ENCODE assay signal across 1 cellular context in the genomic region with DNA sequence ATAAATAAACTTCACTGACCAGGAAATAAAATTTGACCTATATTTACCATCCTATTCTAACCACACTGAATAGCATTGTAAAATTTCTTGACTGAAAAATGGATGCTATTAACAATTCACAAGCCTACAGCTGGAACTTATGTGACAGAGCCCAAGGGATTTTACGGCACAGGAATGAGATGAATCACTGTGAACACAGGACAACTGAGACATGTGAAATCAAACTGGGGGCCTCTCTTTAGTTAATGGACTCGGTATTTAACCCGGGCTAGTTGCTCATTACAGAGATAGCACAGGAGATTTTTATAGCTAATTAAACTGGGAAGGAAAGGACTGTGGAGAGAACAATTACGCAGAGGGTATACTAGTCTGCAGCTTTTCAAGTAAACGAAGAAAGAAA.
TF ChIP-seq lines count a peak whose summit lies in the region.

No MANE protein-coding gene starts in this region.

TF ChIP-seq in HepG2, 621 proteins besides CTCF, POLR2A, EP300 and RAD21 (continued from another document and continues in another):
- TF ChIP-seq, protein P1, sequence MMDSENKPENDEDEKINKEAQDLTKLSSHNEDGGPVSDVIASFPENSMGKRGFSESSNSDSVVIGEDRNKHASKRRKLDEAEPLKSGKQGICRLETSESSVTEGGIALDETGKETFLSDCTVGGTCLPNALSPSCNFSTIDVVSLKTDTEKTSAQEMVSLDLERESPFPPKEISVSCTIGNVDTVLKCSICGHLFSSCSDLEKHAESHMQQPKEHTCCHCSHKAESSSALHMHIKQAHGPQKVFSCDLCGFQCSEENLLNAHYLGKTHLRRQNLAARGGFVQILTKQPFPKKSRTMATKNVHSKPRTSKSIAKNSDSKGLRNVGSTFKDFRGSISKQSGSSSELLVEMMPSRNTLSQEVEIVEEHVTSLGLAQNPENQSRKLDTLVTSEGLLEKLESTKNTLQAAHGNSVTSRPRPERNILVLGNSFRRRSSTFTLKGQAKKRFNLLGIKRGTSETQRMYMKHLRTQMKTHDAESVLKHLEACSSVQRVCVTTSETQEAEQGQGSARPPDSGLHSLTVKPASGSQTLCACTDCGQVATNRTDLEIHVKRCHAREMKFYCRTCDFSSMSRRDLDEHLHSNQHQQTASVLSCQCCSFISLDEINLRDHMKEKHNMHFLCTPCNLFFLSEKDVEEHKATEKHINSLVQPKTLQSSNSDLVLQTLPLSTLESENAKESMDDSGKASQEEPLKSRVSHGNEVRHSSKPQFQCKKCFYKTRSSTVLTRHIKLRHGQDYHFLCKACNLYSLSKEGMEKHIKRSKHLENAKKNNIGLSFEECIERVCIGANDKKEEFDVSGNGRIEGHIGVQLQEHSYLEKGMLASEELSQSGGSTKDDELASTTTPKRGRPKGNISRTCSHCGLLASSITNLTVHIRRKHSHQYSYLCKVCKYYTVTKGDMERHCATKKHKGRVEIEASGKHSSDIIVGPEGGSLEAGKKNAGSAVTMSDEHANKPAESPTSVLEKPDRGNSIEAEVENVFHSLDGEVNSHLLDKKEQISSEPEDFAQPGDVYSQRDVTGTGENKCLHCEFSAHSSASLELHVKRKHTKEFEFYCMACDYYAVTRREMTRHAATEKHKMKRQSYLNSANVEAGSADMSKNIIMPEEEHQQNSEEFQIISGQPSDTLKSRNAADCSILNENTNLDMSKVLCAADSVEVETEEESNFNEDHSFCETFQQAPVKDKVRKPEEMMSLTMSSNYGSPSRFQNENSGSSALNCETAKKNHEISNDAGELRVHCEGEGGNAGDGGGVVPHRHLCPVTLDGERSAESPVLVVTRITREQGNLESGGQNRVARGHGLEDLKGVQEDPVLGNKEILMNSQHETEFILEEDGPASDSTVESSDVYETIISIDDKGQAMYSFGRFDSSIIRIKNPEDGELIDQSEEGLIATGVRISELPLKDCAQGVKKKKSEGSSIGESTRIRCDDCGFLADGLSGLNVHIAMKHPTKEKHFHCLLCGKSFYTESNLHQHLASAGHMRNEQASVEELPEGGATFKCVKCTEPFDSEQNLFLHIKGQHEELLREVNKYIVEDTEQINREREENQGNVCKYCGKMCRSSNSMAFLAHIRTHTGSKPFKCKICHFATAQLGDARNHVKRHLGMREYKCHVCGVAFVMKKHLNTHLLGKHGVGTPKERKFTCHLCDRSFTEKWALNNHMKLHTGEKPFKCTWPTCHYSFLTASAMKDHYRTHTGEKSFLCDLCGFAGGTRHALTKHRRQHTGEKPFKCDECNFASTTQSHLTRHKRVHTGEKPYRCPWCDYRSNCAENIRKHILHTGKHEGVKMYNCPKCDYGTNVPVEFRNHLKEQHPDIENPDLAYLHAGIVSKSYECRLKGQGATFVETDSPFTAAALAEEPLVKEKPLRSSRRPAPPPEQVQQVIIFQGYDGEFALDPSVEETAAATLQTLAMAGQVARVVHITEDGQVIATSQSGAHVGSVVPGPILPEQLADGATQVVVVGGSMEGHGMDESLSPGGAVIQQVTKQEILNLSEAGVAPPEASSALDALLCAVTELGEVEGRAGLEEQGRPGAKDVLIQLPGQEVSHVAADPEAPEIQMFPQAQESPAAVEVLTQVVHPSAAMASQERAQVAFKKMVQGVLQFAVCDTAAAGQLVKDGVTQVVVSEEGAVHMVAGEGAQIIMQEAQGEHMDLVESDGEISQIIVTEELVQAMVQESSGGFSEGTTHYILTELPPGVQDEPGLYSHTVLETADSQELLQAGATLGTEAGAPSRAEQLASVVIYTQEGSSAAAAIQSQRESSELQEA (CRISPR knock-in tag; IDR thresholded peaks at IDR 0.05; ENCODE audit: not compliant biosample characterization) = no peak
- no peak for TF ChIP-seq ZNF138 (CRISPR knock-in tag; IDR thresholded peaks at IDR 0.05; ENCODE audit: low read depth)
- TF ChIP-seq, protein P2, sequence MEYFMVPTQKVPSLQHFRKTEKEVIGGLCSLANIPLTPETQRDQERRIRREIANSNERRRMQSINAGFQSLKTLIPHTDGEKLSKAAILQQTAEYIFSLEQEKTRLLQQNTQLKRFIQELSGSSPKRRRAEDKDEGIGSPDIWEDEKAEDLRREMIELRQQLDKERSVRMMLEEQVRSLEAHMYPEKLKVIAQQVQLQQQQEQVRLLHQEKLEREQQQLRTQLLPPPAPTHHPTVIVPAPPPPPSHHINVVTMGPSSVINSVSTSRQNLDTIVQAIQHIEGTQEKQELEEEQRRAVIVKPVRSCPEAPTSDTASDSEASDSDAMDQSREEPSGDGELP (IDR thresholded peaks at IDR 0.05; ENCODE audit: borderline replicate concordance, low read depth) = peak; percentile 45; the same call in 1 of the 2 replicates
- TF ChIP-seq ZNF292 (CRISPR knock-in tag; IDR thresholded peaks at IDR 0.05; ENCODE audit: borderline replicate concordance, low read depth) = no peak
- no peak for TF ChIP-seq ZNF143 (CRISPR knock-in tag; IDR thresholded peaks at IDR 0.05)
- TF ChIP-seq, protein P3, sequence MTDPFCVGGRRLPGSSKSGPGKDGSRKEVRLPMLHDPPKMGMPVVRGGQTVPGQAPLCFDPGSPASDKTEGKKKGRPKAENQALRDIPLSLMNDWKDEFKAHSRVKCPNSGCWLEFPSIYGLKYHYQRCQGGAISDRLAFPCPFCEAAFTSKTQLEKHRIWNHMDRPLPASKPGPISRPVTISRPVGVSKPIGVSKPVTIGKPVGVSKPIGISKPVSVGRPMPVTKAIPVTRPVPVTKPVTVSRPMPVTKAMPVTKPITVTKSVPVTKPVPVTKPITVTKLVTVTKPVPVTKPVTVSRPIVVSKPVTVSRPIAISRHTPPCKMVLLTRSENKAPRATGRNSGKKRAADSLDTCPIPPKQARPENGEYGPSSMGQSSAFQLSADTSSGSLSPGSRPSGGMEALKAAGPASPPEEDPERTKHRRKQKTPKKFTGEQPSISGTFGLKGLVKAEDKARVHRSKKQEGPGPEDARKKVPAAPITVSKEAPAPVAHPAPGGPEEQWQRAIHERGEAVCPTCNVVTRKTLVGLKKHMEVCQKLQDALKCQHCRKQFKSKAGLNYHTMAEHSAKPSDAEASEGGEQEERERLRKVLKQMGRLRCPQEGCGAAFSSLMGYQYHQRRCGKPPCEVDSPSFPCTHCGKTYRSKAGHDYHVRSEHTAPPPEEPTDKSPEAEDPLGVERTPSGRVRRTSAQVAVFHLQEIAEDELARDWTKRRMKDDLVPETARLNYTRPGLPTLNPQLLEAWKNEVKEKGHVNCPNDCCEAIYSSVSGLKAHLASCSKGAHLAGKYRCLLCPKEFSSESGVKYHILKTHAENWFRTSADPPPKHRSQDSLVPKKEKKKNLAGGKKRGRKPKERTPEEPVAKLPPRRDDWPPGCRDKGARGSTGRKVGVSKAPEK (CRISPR knock-in tag; IDR thresholded peaks at IDR 0.05; ENCODE audit: borderline replicate concordance) = no peak
- peak; percentile 85 for TF ChIP-seq FOSL2 (CRISPR knock-in tag; IDR thresholded peaks at IDR 0.05)
- peak; percentile 64 for TF ChIP-seq TEAD3 (CRISPR knock-in tag; optimal IDR thresholded peaks at IDR 0.05; ENCODE audit: borderline replicate concordance)
- TF ChIP-seq JDP2 (CRISPR knock-in tag; IDR thresholded peaks at IDR 0.05; ENCODE audit: borderline replicate concordance) = no peak
- TF ChIP-seq HNF4A (CRISPR knock-in tag; IDR thresholded peaks at IDR 0.05) = no peak
- TF ChIP-seq HMG20A (CRISPR knock-in tag; IDR thresholded peaks at IDR 0.05; ENCODE audit: borderline replicate concordance) = peak; percentile 8; the same call in 1 of the 2 replicates
- TF ChIP-seq, protein P4, sequence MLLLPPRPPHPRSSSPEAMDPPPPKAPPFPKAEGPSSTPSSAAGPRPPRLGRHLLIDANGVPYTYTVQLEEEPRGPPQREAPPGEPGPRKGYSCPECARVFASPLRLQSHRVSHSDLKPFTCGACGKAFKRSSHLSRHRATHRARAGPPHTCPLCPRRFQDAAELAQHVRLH (CRISPR knock-in tag; IDR thresholded peaks at IDR 0.05; ENCODE audit: borderline replicate concordance, low read depth) = no peak
- no peak for TF ChIP-seq MTF1 (CRISPR knock-in tag; IDR thresholded peaks at IDR 0.05)
- 0 out of 2 replicates have a peak, but pooled peaks have one; percentile 38 for TF ChIP-seq RBFOX2 (IDR thresholded peaks at IDR 0.05; ENCODE audit: low read depth, low read length)
- no peak for TF ChIP-seq ZNF7 (CRISPR knock-in tag; IDR thresholded peaks at IDR 0.05)
- TF ChIP-seq HNRNPUL1 (IDR thresholded peaks at IDR 0.05; ENCODE audit: low read depth, low read length) = no peak
- no peak for TF ChIP-seq FOXK2 (IDR thresholded peaks at IDR 0.05)
- no peak for TF ChIP-seq ZFP37 (CRISPR knock-in tag; IDR thresholded peaks at IDR 0.05; ENCODE audit: borderline replicate concordance)
- no peak for TF ChIP-seq KLF9 (CRISPR knock-in tag; IDR thresholded peaks at IDR 0.05; ENCODE audit: low read depth)
- no peak for TF ChIP-seq ZNF577 (CRISPR knock-in tag; IDR thresholded peaks at IDR 0.05; ENCODE audit: borderline replicate concordance, low read depth)
- no peak for TF ChIP-seq CHCHD3 (CRISPR knock-in tag; IDR thresholded peaks at IDR 0.05)
- TF ChIP-seq ZC3H13 (CRISPR knock-in tag; IDR thresholded peaks at IDR 0.05) = no peak
- TF ChIP-seq FOSL1 (CRISPR knock-in tag; IDR thresholded peaks at IDR 0.05; ENCODE audit: borderline replicate concordance) = peak; percentile 30; the same call in 1 of the 2 replicates
- no peak for TF ChIP-seq ZKSCAN5 (CRISPR knock-in tag; IDR thresholded peaks at IDR 0.05)
- no peak for TF ChIP-seq ZNF589 (CRISPR knock-in tag; conservative IDR thresholded peaks at IDR 0.05)
- TF ChIP-seq SAP130 (CRISPR knock-in tag; IDR thresholded peaks at IDR 0.05; ENCODE audit: low read depth) = peak; percentile 72
- TF ChIP-seq TOE1 (CRISPR knock-in tag; IDR thresholded peaks at IDR 0.05) = no peak
- TF ChIP-seq, protein P5, sequence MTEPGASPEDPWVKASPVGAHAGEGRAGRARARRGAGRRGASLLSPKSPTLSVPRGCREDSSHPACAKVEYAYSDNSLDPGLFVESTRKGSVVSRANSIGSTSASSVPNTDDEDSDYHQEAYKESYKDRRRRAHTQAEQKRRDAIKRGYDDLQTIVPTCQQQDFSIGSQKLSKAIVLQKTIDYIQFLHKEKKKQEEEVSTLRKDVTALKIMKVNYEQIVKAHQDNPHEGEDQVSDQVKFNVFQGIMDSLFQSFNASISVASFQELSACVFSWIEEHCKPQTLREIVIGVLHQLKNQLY (CRISPR knock-in tag; IDR thresholded peaks at IDR 0.05) = no peak
- TF ChIP-seq, protein P6, sequence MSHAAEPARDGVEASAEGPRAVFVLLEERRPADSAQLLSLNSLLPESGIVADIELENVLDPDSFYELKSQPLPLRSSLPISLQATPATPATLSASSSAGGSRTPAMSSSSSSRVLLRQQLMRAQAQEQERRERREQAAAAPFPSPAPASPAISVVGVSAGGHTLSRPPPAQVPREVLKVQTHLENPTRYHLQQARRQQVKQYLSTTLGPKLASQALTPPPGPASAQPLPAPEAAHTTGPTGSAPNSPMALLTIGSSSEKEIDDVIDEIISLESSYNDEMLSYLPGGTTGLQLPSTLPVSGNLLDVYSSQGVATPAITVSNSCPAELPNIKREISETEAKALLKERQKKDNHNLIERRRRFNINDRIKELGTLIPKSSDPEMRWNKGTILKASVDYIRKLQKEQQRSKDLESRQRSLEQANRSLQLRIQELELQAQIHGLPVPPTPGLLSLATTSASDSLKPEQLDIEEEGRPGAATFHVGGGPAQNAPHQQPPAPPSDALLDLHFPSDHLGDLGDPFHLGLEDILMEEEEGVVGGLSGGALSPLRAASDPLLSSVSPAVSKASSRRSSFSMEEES (CRISPR knock-in tag; IDR thresholded peaks at IDR 0.05) = 0 out of 2 replicates have a peak, but pooled peaks have one; percentile 5
- 0 out of 2 replicates have a peak, but pooled peaks have one; percentile 10 for TF ChIP-seq TCF7 (IDR thresholded peaks at IDR 0.05; ENCODE audit: low read depth)
- TF ChIP-seq CEBPG (CRISPR knock-in tag; IDR thresholded peaks at IDR 0.05) = no peak
- peak; percentile 21; the same call in 1 of the 2 replicates for TF ChIP-seq SIX1 (CRISPR knock-in tag; IDR thresholded peaks at IDR 0.05; ENCODE audit: borderline replicate concordance)
- TF ChIP-seq, protein P7, sequence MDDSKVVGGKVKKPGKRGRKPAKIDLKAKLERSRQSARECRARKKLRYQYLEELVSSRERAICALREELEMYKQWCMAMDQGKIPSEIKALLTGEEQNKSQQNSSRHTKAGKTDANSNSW (CRISPR knock-in tag; IDR thresholded peaks at IDR 0.05; ENCODE audit: borderline replicate concordance) = no peak
- 0 out of 2 replicates have a peak, but pooled peaks have one; percentile 48 for TF ChIP-seq ZFP1 (CRISPR knock-in tag; IDR thresholded peaks at IDR 0.05)
- TF ChIP-seq, protein P8, sequence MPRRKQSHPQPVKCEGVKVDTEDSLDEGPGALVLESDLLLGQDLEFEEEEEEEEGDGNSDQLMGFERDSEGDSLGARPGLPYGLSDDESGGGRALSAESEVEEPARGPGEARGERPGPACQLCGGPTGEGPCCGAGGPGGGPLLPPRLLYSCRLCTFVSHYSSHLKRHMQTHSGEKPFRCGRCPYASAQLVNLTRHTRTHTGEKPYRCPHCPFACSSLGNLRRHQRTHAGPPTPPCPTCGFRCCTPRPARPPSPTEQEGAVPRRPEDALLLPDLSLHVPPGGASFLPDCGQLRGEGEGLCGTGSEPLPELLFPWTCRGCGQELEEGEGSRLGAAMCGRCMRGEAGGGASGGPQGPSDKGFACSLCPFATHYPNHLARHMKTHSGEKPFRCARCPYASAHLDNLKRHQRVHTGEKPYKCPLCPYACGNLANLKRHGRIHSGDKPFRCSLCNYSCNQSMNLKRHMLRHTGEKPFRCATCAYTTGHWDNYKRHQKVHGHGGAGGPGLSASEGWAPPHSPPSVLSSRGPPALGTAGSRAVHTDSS (CRISPR knock-in tag; conservative IDR thresholded peaks at IDR 0.05) = no peak
- TF ChIP-seq FOXO1 (CRISPR knock-in tag; IDR thresholded peaks at IDR 0.05) = no peak
